Comparison of ENCODE assay signal across 25 cellular contexts in the genomic region with DNA sequence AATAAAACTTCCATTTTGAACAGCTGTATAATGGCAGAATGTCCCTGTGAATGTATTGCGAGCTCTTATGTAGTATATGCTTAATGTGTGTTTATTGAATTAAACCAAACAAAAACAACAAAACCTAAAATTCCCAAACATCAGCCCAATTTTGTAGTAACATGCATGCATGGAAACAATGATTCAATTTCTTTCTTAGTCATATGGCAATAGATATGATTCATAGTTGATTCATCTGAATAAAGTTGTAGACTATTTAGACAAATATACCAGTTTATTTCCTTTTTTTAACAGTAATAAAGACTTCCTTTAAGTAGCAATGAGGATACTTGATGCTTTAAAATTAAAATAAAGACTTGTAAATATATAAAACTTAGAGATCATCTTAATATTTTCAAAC.
A peak's percentile ranks its signal among the peaks of the same experiment; 100 is the strongest.
DNase-seq lines count a peak whose midpoint lies in the region; ATAC-seq and TF ChIP-seq lines count a peak whose summit lies in the region.
"Had no signal": no experiment of that assay in that cellular context is flagged by ENCODE, and none has a peak within 500 bp of the region (broad histone marks: within the 10 kb centered on the region; RNA-seq: fewer than 3 reads in every experiment).

No MANE protein-coding gene starts in this region.

- peaks cover 0 to 4% of the 10 kb centered on the region in 2 experiments; a peak in 1 of 4 replicates for H3K79me1 ChIP-seq in IMR-90 (ENCODE audit: low read depth in 1 of 2, low read length in 2 of 2)

- no peak overlapping the region for H4K91ac ChIP-seq in IMR-90 (ENCODE audit: insufficient read depth, low read depth, low read length)

- CTCF ChIA-PET in IMR-90 (lab: Yijun Ruan, JAX) (no interaction called here), mammary epithelial cell (lab: Charles Lee; ENCODE audit: low non-redundant PET) (no interaction called here)

- no peak for TF ChIP-seq POLR2A in IMR-90 (IDR thresholded peaks at IDR 0.05; ENCODE audit: low read depth, low read length)

- H2AFZ ChIP-seq in IMR-90 (replicated peaks; ENCODE audit: low read length, poor library complexity) (no peak overlapping the region), mammary epithelial cell (ENCODE audit: low read depth, low read length) (no peak overlapping the region)

- no peaks in the 10 kb centered on the region for H3K79me2 ChIP-seq in mammary epithelial cell (ENCODE audit: insufficient read depth, low read length)

- no peak for ATAC-seq in IMR-90 (ENCODE audit: low read depth)
- ATAC-seq in HG03025 (IDR thresholded peaks at IDR 0.05; ENCODE audit: low FRiP score, unreplicated experiment) = no peak
- ATAC-seq: CD8-positive, alpha-beta T cell; K562; left ventricle myocardium superior; natural killer cell; SK-N-SH treated with all-trans-retinoic acid at 6 μM for 48 hours had no signal

- no peak overlapping the region for H3K4me3 ChIP-seq in IMR-90 (ENCODE audit: insufficient read depth, low read depth, low read length)
- H3K4me3 ChIP-seq in mammary epithelial cell (replicated peaks in 1 of 3; ENCODE audit: insufficient read depth in 1 of 3, low read depth in 2 of 3, low read length in 3 of 3) = no peak overlapping the region
- no peak overlapping the region for H3K4me3 ChIP-seq in fibroblast of the aortic adventitia (ENCODE audit: low read depth, low read length)
- H3K4me3 ChIP-seq: K562, skin epidermis, vagina had no signal

- H4K8ac ChIP-seq in IMR-90 (ENCODE audit: low read depth in 2 of 2, low read length in 2 of 2) = no peak overlapping the region; a peak in 1 of 4 replicates

- H3K27ac ChIP-seq in IMR-90 (ENCODE audit: insufficient read depth, low read length) (no peak overlapping the region), mammary epithelial cell (ENCODE audit: insufficient read depth, low read depth, low read length) (peak overlapping the region; percentile 6)
- H3K27ac ChIP-seq: skin epidermis, vagina, VCaP had no signal

- no peak overlapping the region for H2BK15ac ChIP-seq in IMR-90 (ENCODE audit: low read depth, low read length)

- no peak for TF ChIP-seq CTCF in IMR-90 (conservative IDR thresholded peaks at IDR 0.05; ENCODE audit: low read depth, low read length)
- TF ChIP-seq CTCF in mammary epithelial cell (conservative IDR thresholded peaks at IDR 0.05 in 1 of 2, IDR thresholded peaks at IDR 0.05 in 1 of 2; ENCODE audit: extremely low read depth in 1 of 2, insufficient read depth in 1 of 2, low read depth in 1 of 2, low read length in 2 of 2) = no peak
- TF ChIP-seq CTCF in fibroblast of the aortic adventitia (IDR thresholded peaks at IDR 0.05; ENCODE audit: insufficient read depth, low read length) = no peak

- no peak overlapping the region for H3K4ac ChIP-seq in IMR-90 (ENCODE audit: low read depth, low read length)

- no peak for TF ChIP-seq RAD21 in IMR-90 (IDR thresholded peaks at IDR 0.05; ENCODE audit: low read length)

- no CpG with 5 or more reads among the region's 1 CpG for WGBS in IMR-90 (ENCODE audit: extremely low coverage in 2 of 2, insufficient read length in 1 of 2), 2 experiments
- WGBS in mammary epithelial cell (ENCODE audit: low coverage, missing lambda C conversion rate) = 95% methylated on average over 1 of the region's 1 CpG

- no peak overlapping the region for H3K14ac ChIP-seq in IMR-90 (replicated peaks; ENCODE audit: low read depth, low read length)

- intact Hi-C loops in IMR-90 (cut with micrococcal nuclease) (no loop called here), mammary epithelial cell (cut with micrococcal nuclease) (no loop called here)

- peak; percentile 31 for DNase-seq in AG08395 (ENCODE audit: low spot score)
- DNase-seq in IMR-90 = peak; percentile 68
- DNase-seq in mammary epithelial cell = peak; percentile 25
- DNase-seq in fibroblast of the aortic adventitia (ENCODE audit: low read depth) = peak; percentile 24
- no peak for DNase-seq in NCI-H510A treated with DMSO at 0.1 percent for 48 hours (lab: John Stamatoyannopoulos, UW)
- DNase-seq in effector CD4-positive, alpha-beta T cell = no peak
- no peak for DNase-seq in NCI-H1436 (lab: John Stamatoyannopoulos, UW)
- DNase-seq: activated CD4-positive, alpha-beta T cell treated with anti-CD3 and anti-CD28 coated beads for 48 hours; activated CD8-positive, alpha-beta memory T cell treated with anti-CD3 and anti-CD28 coated beads for 24 hours; activated effector memory CD4-positive, alpha-beta T cell treated with Interleukin-2 at 50 U/mL for 16 hours; CD8-positive, alpha-beta T cell; erythroblast; left ventricle myocardium superior; natural killer cell; NCI-H1417 treated with DMSO at 0.1 percent for 48 hours; NCI-H2081 treated with DMSO at 0.1 percent for 48 hours; NCI-H345; NCI-H774; occipital lobe had no signal

- H2AK5ac ChIP-seq in IMR-90 (ENCODE audit: low read depth, low read length) = no peak overlapping the region

- no peak overlapping the region for H3K23ac ChIP-seq in IMR-90 (ENCODE audit: low read depth, low read length)

- no peak overlapping the region for H2BK120ac ChIP-seq in IMR-90 (ENCODE audit: low read depth, low read length)

- POLR2A ChIA-PET in IMR-90 (lab: Charles Lee; ENCODE audit: unreplicated experiment) = no interaction called here

- in situ Hi-C loops in IMR-90 (cut with MboI; ENCODE audit: low sequenced_read_pairs) = no loop called here
- in situ Hi-C loops in mammary epithelial cell (cut with MboI; ENCODE audit: low sequenced_read_pairs in 2 of 2) = no loop called here

- peak overlapping the region; percentile 50 for H2BK5ac ChIP-seq in IMR-90 (ENCODE audit: low read depth, low read length, poor library complexity, severe bottlenecking)

- H2AK9ac ChIP-seq in IMR-90 (replicated peaks; ENCODE audit: low read depth, low read length, poor library complexity) = no peak overlapping the region

- no peak overlapping the region for H3K56ac ChIP-seq in IMR-90 (ENCODE audit: extremely low read depth, insufficient read depth, low read length)

- no peak overlapping the region for H2BK20ac ChIP-seq in IMR-90 (ENCODE audit: low read depth, low read length)

- H3K4me1 ChIP-seq in IMR-90 (ENCODE audit: control insufficient read depth, insufficient read depth, low read length) = peaks cover 7% of the 10 kb centered on the region; the same call in 1 of the 2 replicates
- H3K4me1 ChIP-seq in mammary epithelial cell (ENCODE audit: insufficient read depth, low read length) = peaks cover 21% of the 10 kb centered on the region
- H3K4me1 ChIP-seq: vagina had no signal

- H3K18ac ChIP-seq in IMR-90 (ENCODE audit: low read depth, low read length) = no peak overlapping the region

- no peaks in the 10 kb centered on the region for H3K36me3 ChIP-seq in IMR-90 (ENCODE audit: control insufficient read depth, insufficient read depth, low read length)
- no peaks in the 10 kb centered on the region for H3K36me3 ChIP-seq in mammary epithelial cell (ENCODE audit: insufficient read depth, low read length)
- H3K36me3 ChIP-seq: vagina had no signal

- dilution Hi-C loops in IMR-90 (cut with HindIII; ENCODE audit: low sequenced_read_pairs, unreplicated experiment) (no loop called here), mammary epithelial cell (cut with HindIII; ENCODE audit: low sequenced_read_pairs) (no loop called here)

- H3K9me3 ChIP-seq in IMR-90 (ENCODE audit: control insufficient read depth, insufficient read depth, low read length) (no peaks in the 10 kb centered on the region), mammary epithelial cell (replicated peaks; ENCODE audit: insufficient read depth, low read length) (no peaks in the 10 kb centered on the region)
- H3K9me3 ChIP-seq: vagina had no signal

- peaks cover 3% of the 10 kb centered on the region for H3K9me1 ChIP-seq in IMR-90 (ENCODE audit: insufficient read depth, low read length)

- H3K4me2 ChIP-seq in IMR-90 (ENCODE audit: low read depth, low read length) = no peak overlapping the region
- no peak overlapping the region for H3K4me2 ChIP-seq in mammary epithelial cell (ENCODE audit: insufficient read depth, low read depth, low read length)

- H3K9ac ChIP-seq in IMR-90 (ENCODE audit: low read depth, low read length) = no peak overlapping the region
- H3K9ac ChIP-seq in mammary epithelial cell (ENCODE audit: insufficient read depth, low read length) = no peak overlapping the region

- no peaks in the 10 kb centered on the region for H4K20me1 ChIP-seq in IMR-90 (ENCODE audit: insufficient read depth, low read length)
- H4K20me1 ChIP-seq in mammary epithelial cell (ENCODE audit: insufficient read depth, low read length) = no peaks in the 10 kb centered on the region

- BruUV-seq in IMR-90 (replicated peaks; lab: Mats Ljungman, UMichigan) (no TSS peak), mammary epithelial cell (replicated peaks; lab: Mats Ljungman, UMichigan) (no TSS peak)

- no peak overlapping the region for H4K5ac ChIP-seq in IMR-90 (ENCODE audit: low read depth, low read length)

- H3K27me3 ChIP-seq in IMR-90 (ENCODE audit: control insufficient read depth, insufficient read depth, low read length) (no peaks in the 10 kb centered on the region), mammary epithelial cell (ENCODE audit: insufficient read depth, low read length) (no peaks in the 10 kb centered on the region)
- H3K27me3 ChIP-seq: vagina had no signal

TF ChIP-seq in IMR-90, 13 proteins besides CTCF, POLR2A, EP300 and RAD21:
- no peak for TF ChIP-seq BHLHE40 (IDR thresholded peaks at IDR 0.05; ENCODE audit: low read depth, low read length)
- TF ChIP-seq FOS (IDR thresholded peaks at IDR 0.05; ENCODE audit: low read depth, low read length) = peak; percentile 76

Comparison
In these comparisons a context has a peak if more than half of its experiments do, and no peak if none do; other contexts are left out.
1. DNase-seq: peak in AG08395 (single experiment), IMR-90 (single experiment), mammary epithelial cell (single experiment) and fibroblast of the aortic adventitia (single experiment); none in NCI-H510A treated with DMSO at 0.1 percent for 48 hours (single experiment), effector CD4-positive, alpha-beta T cell (single experiment) and NCI-H1436 (single experiment).